In the genomic region with DNA sequence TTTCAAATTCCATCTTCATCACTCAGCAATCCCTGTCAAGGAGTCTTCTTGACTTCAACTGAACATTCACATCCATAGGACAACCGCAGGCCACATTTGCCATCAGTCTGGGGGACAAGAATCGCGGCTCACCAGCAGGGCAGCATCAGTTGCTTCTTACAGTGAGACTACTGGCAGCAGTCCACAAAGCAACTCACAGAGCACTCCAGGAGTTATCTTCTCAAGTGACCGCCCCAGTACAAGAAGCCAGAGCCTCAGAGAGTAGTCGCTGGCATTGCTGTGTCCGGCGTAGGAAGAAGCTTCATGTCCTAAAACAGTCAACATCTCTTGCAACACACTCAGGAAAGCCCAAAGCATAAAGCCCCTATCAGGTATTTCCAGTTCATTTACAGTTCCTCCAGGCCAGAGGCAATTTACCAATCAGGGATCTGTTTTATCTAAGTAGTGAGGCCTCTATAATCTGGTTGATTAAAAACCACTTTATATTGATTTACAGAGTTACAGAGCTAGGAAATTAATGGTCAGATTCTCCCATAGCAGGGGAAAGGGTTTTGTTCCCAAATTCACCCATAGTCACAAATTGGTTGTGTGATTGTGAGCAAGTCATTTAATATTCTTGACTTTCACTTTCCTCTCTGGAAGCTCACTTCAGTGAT, we compare ENCODE assay signal across 20 cellular contexts.
DNase-seq lines count a peak whose midpoint lies in the region; ATAC-seq and TF ChIP-seq lines count a peak whose summit lies in the region.
"Had no signal": no experiment of that assay in that cellular context is flagged by ENCODE, and none has a peak within 500 bp of the region (broad histone marks: within the 10 kb centered on the region; RNA-seq: fewer than 3 reads in every experiment).

No MANE protein-coding gene starts in this region.

- peak in 1 of 2 experiments; percentile 94; a peak in 2 of 4 replicates for TF ChIP-seq EP300 in SK-N-SH (IDR thresholded peaks at IDR 0.05; ENCODE audit: borderline replicate concordance in 1 of 2, low read depth in 1 of 2, low read length in 1 of 2)

- H3K36me3 Mint-ChIP-seq in glutamatergic neuron (ENCODE audit: unreplicated experiment): no peaks in the 10 kb centered on the region

- peak; percentile 13; the same call in 1 of the 2 replicates for TF ChIP-seq RAD21 in SK-N-SH (IDR thresholded peaks at IDR 0.05; ENCODE audit: low read length)

- no peaks in the 10 kb centered on the region for H4K20me1 ChIP-seq in SK-N-SH (ENCODE audit: insufficient read depth)
- H4K20me1 ChIP-seq: BLaER1 had no signal

- DNase-seq in BE2C: peak; percentile 89
- DNase-seq in G401 (ENCODE audit: low spot score): peak; percentile 4
- peak; percentile 49 for DNase-seq in SK-N-SH
- peak; percentile 16 for DNase-seq in glutamatergic neuron
- DNase-seq in breast epithelium (ENCODE audit: low spot score in 2 of 2): no peak
- DNase-seq in COLO668 (lab: John Stamatoyannopoulos, UW; ENCODE audit: unreplicated experiment): no peak
- no peak for DNase-seq in left lung
- no peak for DNase-seq in AG08395 (ENCODE audit: low spot score)
- DNase-seq: Caco-2; CD4-positive, alpha-beta T cell; GF-D8; GOT3; MV-4-11; NCI-H1105 treated with DMSO at 0.1 percent for 48 hours; NCI-H1694; NCI-H2081; NCI-H446; NCI-H69 had no signal

- H3K4me3 ChIP-seq in BE2C (ENCODE audit: low read depth, low read length): peak overlapping the region; percentile 21; the same call in 1 of the 2 replicates
- no peak overlapping the region for H3K4me3 ChIP-seq in SK-N-SH (ENCODE audit: low read depth in 2 of 2, low read length in 1 of 2)
- H3K4me3 ChIP-seq in breast epithelium: no peak overlapping the region
- no peak overlapping the region for H3K4me3 ChIP-seq in left lung
- H3K4me3 ChIP-seq: BLaER1 had no signal

- H3K27me3 Mint-ChIP-seq in glutamatergic neuron (ENCODE audit: unreplicated experiment): no peaks in the 10 kb centered on the region
- H3K27me3 Mint-ChIP-seq: CD4-positive, alpha-beta T cell had no signal

- 60% methylated on average over 7 of the region's 7 CpGs for WGBS in SK-N-SH (ENCODE audit: low lambda C conversion rate)

- no peak overlapping the region for H3K4me3 Mint-ChIP-seq in glutamatergic neuron (ENCODE audit: unreplicated experiment)
- H3K4me3 Mint-ChIP-seq: CD4-positive, alpha-beta T cell had no signal

- no peak overlapping the region for H2AFZ ChIP-seq in SK-N-SH (ENCODE audit: low read depth)

- peaks cover 43% of the 10 kb centered on the region for H3K4me1 Mint-ChIP-seq in glutamatergic neuron (ENCODE audit: low read depth, unreplicated experiment)

- peaks cover 32% of the 10 kb centered on the region for H3K4me1 ChIP-seq in BE2C
- peaks cover 0 to 29% of the 10 kb centered on the region in 2 experiments; a peak in 2 of 4 replicates for H3K4me1 ChIP-seq in SK-N-SH (ENCODE audit: control insufficient read depth in 1 of 2, insufficient read depth in 2 of 2, low read depth in 1 of 2, low read length in 1 of 2)
- no peaks in the 10 kb centered on the region for H3K4me1 ChIP-seq in breast epithelium
- no peaks in the 10 kb centered on the region for H3K4me1 ChIP-seq in left lung
- H3K4me1 ChIP-seq: BLaER1, Caco-2 had no signal

- H3K9ac ChIP-seq in SK-N-SH: no peak overlapping the region
- H3K9ac ChIP-seq: BLaER1 had no signal

- no peak for TF ChIP-seq POLR2A in breast epithelium (IDR thresholded peaks at IDR 0.05)

- CTCF ChIA-PET in SK-N-SH (lab: Yijun Ruan, JAX): interaction anchor here (0.6 to 1.7 kb wide), 2 partner anchors 46 to 194 kb away, joined by 3 to 7 read pairs; no protein-coding TSS in a partner anchor

- H3K27me3 ChIP-seq in BE2C (no peaks in the 10 kb centered on the region), SK-N-SH (ENCODE audit: insufficient read depth) (no peaks in the 10 kb centered on the region), breast epithelium (no peaks in the 10 kb centered on the region), left lung (no peaks in the 10 kb centered on the region)
- H3K27me3 ChIP-seq: BLaER1 had no signal

- H3K9me3 Mint-ChIP-seq in glutamatergic neuron (ENCODE audit: unreplicated experiment): no peaks in the 10 kb centered on the region
- H3K9me3 Mint-ChIP-seq: CD4-positive, alpha-beta T cell had no signal

- H3K27ac ChIP-seq in SK-N-SH (ENCODE audit: low read depth in 2 of 2, low read length in 1 of 2) (peak overlapping the region in 1 of 2 experiments; percentile 86; a peak in 2 of 4 replicates), breast epithelium (no peak overlapping the region), left lung (no peak overlapping the region)
- H3K27ac ChIP-seq: BLaER1, RWPE1 had no signal

- H3F3A ChIP-seq in SK-N-SH (replicated peaks; ENCODE audit: insufficient read depth): no peaks in the 10 kb centered on the region

- H3K4me2 ChIP-seq in SK-N-SH: no peak overlapping the region
- H3K4me2 ChIP-seq: BLaER1 had no signal

- no peak for ATAC-seq in left lung

- H3K9me2 ChIP-seq in SK-N-SH: no peaks in the 10 kb centered on the region

- in situ Hi-C loops in G401 (cut with HindIII; ENCODE audit: low sequenced_read_pairs): no loop called here

- no peaks in the 10 kb centered on the region for H3K79me2 ChIP-seq in SK-N-SH (ENCODE audit: insufficient read depth)

- intact Hi-C loops in breast epithelium (cut with DNase I; ENCODE audit: low total_unique reads): loop anchor here (10.0 kb wide), 1 partner anchor 1739 kb away; no protein-coding TSS in a partner anchor
- intact Hi-C loops in left lung (cut with DNase I): no loop called here

- TF ChIP-seq CTCF in BE2C (IDR thresholded peaks at IDR 0.05; ENCODE audit: low read depth, low read length) (peak; percentile 40), SK-N-SH (IDR thresholded peaks at IDR 0.05) (no peak), glutamatergic neuron (IDR thresholded peaks at IDR 0.05; ENCODE audit: partially characterized antibody, unreplicated experiment) (no peak), breast epithelium (IDR thresholded peaks at IDR 0.05) (no peak), left lung (IDR thresholded peaks at IDR 0.05) (no peak)

- no peaks in the 10 kb centered on the region for H3K9me3 ChIP-seq in BE2C
- no peaks in the 10 kb centered on the region for H3K9me3 ChIP-seq in SK-N-SH
- H3K9me3 ChIP-seq in breast epithelium: no peaks in the 10 kb centered on the region
- H3K9me3 ChIP-seq in left lung: no peaks in the 10 kb centered on the region
- H3K9me3 ChIP-seq: BLaER1, Caco-2 had no signal

- H3K27ac Mint-ChIP-seq in glutamatergic neuron (ENCODE audit: unreplicated experiment): peak overlapping the region; percentile 59
- H3K27ac Mint-ChIP-seq: CD4-positive, alpha-beta T cell had no signal

- H3K36me3 ChIP-seq in BE2C (no peaks in the 10 kb centered on the region), SK-N-SH (replicated peaks in 1 of 2; ENCODE audit: control insufficient read depth in 1 of 2, insufficient read depth in 2 of 2, low read length in 1 of 2) (peaks cover 18 to 28% of the 10 kb centered on the region in 2 experiments), breast epithelium (no peaks in the 10 kb centered on the region), left lung (peaks cover 0 to 29% of the 10 kb centered on the region in 2 donors)

- POLR2A ChIA-PET in SK-N-SH (lab: Yijun Ruan, JAX): interaction anchor here (0.7 to 1.2 kb wide), 2 partner anchors 89 to 178 kb away, joined by 3 read pairs; a partner anchor contains a TSS

TF ChIP-seq in SK-N-SH, 30 proteins besides CTCF, POLR2A, EP300 and RAD21:
- TF ChIP-seq GATA2 (CRISPR knock-in tag; IDR thresholded peaks at IDR 0.05) (peak; percentile 90), TEAD4 (IDR thresholded peaks at IDR 0.05; ENCODE audit: borderline replicate concordance, insufficient read depth) (peak; percentile 52; the same call in 1 of the 2 replicates), CHD2 (IDR thresholded peaks at IDR 0.05; ENCODE audit: low read length, partially characterized antibody) (peak; percentile 36), RCOR1 (IDR thresholded peaks at IDR 0.05; ENCODE audit: low read length) (peak; percentile 94), JUND (IDR thresholded peaks at IDR 0.05) (no peak), TCF12 (IDR thresholded peaks at IDR 0.05) (peak; percentile 44), POLR2AphosphoS5 (IDR thresholded peaks at IDR 0.05; ENCODE audit: low read depth, low read length) (peak; percentile 37; the same call in 1 of the 2 replicates), MXI1 (IDR thresholded peaks at IDR 0.05; ENCODE audit: low read depth, low read length) (0 out of 2 replicates have a peak, but pooled peaks have one; percentile 27), TAF1 (IDR thresholded peaks at IDR 0.05; ENCODE audit: borderline replicate concordance, low read depth, low read length) (no peak)
TF ChIP-seq in SK-N-SH: peak in this region for 7.

Comparison
In these comparisons a context has a peak if more than half of its experiments do, and no peak if none do; other contexts are left out.
1. DNase-seq: peak in BE2C (single experiment), G401 (single experiment), SK-N-SH (single experiment) and glutamatergic neuron (single experiment); none in breast epithelium (0 of 2), COLO668 (single experiment), left lung (0 of 2) and AG08395 (single experiment).